Comparison of ENCODE assay signal across 1 cellular context in genomic region chr1:27346991-27347627, GRCh38.
TF ChIP-seq lines count a peak whose summit lies in the region.

No MANE protein-coding gene starts in this region.

TF ChIP-seq in HEK293, 187 proteins besides CTCF, POLR2A, EP300 and RAD21:
- TF ChIP-seq ZEB2 (tag by site-specific recombination; IDR thresholded peaks at IDR 0.05): no peak
- TF ChIP-seq ZNF530 (tag by site-specific recombination; IDR thresholded peaks at IDR 0.05; ENCODE audit: low read depth): no peak
- TF ChIP-seq ZBTB21 (tag by site-specific recombination; IDR thresholded peaks at IDR 0.05): no peak
- no peak for TF ChIP-seq ZNF626 (tag by site-specific recombination; IDR thresholded peaks at IDR 0.05)
- peak; percentile 32; the same call in 1 of the 2 replicates for TF ChIP-seq ZFHX2 (tag by site-specific recombination; conservative IDR thresholded peaks at IDR 0.05)
- no peak for TF ChIP-seq TCF7L2 (IDR thresholded peaks at IDR 0.05; ENCODE audit: borderline replicate concordance, low read depth, low read length)
- no peak for TF ChIP-seq ZNF561 (tag by site-specific recombination; IDR thresholded peaks at IDR 0.05; ENCODE audit: borderline replicate concordance)
- TF ChIP-seq SALL2 (tag by site-specific recombination; IDR thresholded peaks at IDR 0.05; ENCODE audit: borderline replicate concordance): no peak
- TF ChIP-seq KLF1 (tag by site-specific recombination; IDR thresholded peaks at IDR 0.05): peak; percentile 70
- TF ChIP-seq MEIS1 (CRISPR knock-in tag; IDR thresholded peaks at IDR 0.05; ENCODE audit: borderline replicate concordance): no peak
- TF ChIP-seq ZIC2 (tag by site-specific recombination; IDR thresholded peaks at IDR 0.05): no peak
- peak; percentile 35; the same call in 1 of the 2 replicates for TF ChIP-seq ZNF600 (tag by site-specific recombination; IDR thresholded peaks at IDR 0.05)
- 0 out of 2 replicates have a peak, but pooled peaks have one; percentile 39 for TF ChIP-seq KLF17 (tag by site-specific recombination; IDR thresholded peaks at IDR 0.05)
- no peak for TF ChIP-seq WT1 (tag by site-specific recombination; IDR thresholded peaks at IDR 0.05)
- TF ChIP-seq ZBTB48 (tag by site-specific recombination; IDR thresholded peaks at IDR 0.05): peak; percentile 52
- peak; percentile 38; the same call in 1 of the 2 replicates for TF ChIP-seq KLF9 (tag by site-specific recombination; IDR thresholded peaks at IDR 0.05; ENCODE audit: low read depth)
- no peak for TF ChIP-seq ZNF560 (tag by site-specific recombination; IDR thresholded peaks at IDR 0.05; ENCODE audit: borderline replicate concordance)
- TF ChIP-seq, protein P1, sequence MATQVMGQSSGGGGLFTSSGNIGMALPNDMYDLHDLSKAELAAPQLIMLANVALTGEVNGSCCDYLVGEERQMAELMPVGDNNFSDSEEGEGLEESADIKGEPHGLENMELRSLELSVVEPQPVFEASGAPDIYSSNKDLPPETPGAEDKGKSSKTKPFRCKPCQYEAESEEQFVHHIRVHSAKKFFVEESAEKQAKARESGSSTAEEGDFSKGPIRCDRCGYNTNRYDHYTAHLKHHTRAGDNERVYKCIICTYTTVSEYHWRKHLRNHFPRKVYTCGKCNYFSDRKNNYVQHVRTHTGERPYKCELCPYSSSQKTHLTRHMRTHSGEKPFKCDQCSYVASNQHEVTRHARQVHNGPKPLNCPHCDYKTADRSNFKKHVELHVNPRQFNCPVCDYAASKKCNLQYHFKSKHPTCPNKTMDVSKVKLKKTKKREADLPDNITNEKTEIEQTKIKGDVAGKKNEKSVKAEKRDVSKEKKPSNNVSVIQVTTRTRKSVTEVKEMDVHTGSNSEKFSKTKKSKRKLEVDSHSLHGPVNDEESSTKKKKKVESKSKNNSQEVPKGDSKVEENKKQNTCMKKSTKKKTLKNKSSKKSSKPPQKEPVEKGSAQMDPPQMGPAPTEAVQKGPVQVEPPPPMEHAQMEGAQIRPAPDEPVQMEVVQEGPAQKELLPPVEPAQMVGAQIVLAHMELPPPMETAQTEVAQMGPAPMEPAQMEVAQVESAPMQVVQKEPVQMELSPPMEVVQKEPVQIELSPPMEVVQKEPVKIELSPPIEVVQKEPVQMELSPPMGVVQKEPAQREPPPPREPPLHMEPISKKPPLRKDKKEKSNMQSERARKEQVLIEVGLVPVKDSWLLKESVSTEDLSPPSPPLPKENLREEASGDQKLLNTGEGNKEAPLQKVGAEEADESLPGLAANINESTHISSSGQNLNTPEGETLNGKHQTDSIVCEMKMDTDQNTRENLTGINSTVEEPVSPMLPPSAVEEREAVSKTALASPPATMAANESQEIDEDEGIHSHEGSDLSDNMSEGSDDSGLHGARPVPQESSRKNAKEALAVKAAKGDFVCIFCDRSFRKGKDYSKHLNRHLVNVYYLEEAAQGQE (tag by site-specific recombination; IDR thresholded peaks at IDR 0.05): no peak
